In the genomic region with DNA sequence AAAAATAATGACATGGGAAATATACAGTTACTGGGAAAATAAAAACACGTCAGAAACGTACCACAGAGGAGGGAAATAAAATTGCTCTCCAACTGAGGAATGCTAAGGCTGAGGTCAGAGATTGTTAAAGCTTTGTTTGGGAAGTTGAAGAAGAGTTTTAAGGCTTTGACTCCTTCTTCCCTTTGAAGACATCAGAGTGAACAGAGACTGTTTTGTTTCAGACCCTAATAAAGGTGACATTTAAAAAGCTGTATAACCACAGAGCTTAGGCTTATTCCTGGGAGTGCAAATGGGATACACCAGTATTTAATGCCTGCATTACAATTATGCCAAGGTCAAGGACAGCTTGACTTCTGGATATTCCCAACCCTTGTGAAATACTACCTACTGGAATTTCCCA, we compare ENCODE assay signal across 28 cellular contexts.
"Had no signal": no experiment of that assay in that cellular context is flagged by ENCODE, and none has a peak within 500 bp of the region (broad histone marks: within the 10 kb centered on the region; RNA-seq: fewer than 3 reads in every experiment).

No MANE protein-coding gene starts in this region.

- DNase-seq: activated B cell treated with CpG ODN at 0.5 μM for 24 hours; activated CD4-positive, alpha-beta memory T cell treated with anti-CD3 and anti-CD28 coated beads for 36 hours; activated CD4-positive, alpha-beta T cell treated with anti-CD3 and anti-CD28 coated beads for 4 hours; activated CD4-positive, alpha-beta T cell treated with anti-CD3 and anti-CD28 coated beads, Interleukin-2, amount 10 ng/mL, durations not matched to agents 24 days and 14 days; activated CD4-positive, alpha-beta T cell treated with anti-CD3 and anti-CD28 coated beads, Interleukin-2, amount 50 U/mL, for 1 hour; activated CD4-positive, alpha-beta T cell treated with anti-CD3 and anti-CD28 coated beads, Interleukin-2, amount 50 U/mL, for 4 hours; activated CD4-positive, CD25-positive, alpha-beta regulatory T cell treated with anti-CD3 and anti-CD28 coated beads, Interleukin-2, amount 50 U/mL, for 72 hours; activated CD8-positive, alpha-beta memory T cell treated with anti-CD3 and anti-CD28 coated beads, Interleukin-2, amount 50 U/mL, for 4 hours; activated CD8-positive, alpha-beta T cell treated with anti-CD3 and anti-CD28 coated beads for 36 hours; activated effector memory CD4-positive, alpha-beta T cell treated with anti-CD3 and anti-CD28 coated beads, Interleukin-2, amount 50 U/mL, for 16 hours; activated gamma-delta T cell treated with Interleukin-2 at 50 U/mL for 16 hours; activated naive CD4-positive, alpha-beta T cell; activated naive CD4-positive, alpha-beta T cell treated with anti-CD3 and anti-CD28 coated beads for 36 hours; activated naive CD4-positive, alpha-beta T cell treated with anti-CD3 and anti-CD28 coated beads, Interleukin-2, amount 50 U/mL, for 16 hours; activated naive CD8-positive, alpha-beta T cell treated with anti-CD3 and anti-CD28 coated beads for 36 hours; activated T-cell treated with anti-CD3 and anti-CD28 coated beads for 4 hours; activated T-cell treated with anti-CD3 and anti-CD28 coated beads, Interleukin-2, amount 50 U/mL, for 1 hour; activated T-cell treated with anti-CD3 and anti-CD28 coated beads, Interleukin-2, amount 50 U/mL, for 4 hours; activated T-cell treated with anti-CD3 and anti-CD28 coated beads, Interleukin-2, amount 50 U/mL, for 72 hours; adrenal gland; amniotic stem cell; aorta; body of pancreas; brain microvascular endothelial cell; central memory CD4-positive, alpha-beta T cell; T-helper 1 cell; T-helper 2 cell; T-helper 9 cell had no signal
